Comparison of ENCODE assay signal across 16 cellular contexts in genomic region chr4:147599206-147599605, GRCh38.
"Had no signal": no experiment of that assay in that cellular context is flagged by ENCODE, and none has a peak within 500 bp of the region (broad histone marks: within the 10 kb centered on the region; RNA-seq: fewer than 3 reads in every experiment).

No MANE protein-coding gene starts in this region.

- H3K9me3 ChIP-seq: colonic mucosa, esophagus squamous epithelium had no signal

- DNase-seq: colonic mucosa; dermis blood vessel endothelial cell; esophagus squamous epithelium; foreskin keratinocyte; left colon; left ventricle myocardium superior; naive thymus-derived CD4-positive, alpha-beta T cell; nephron progenitor cell; posterior cingulate gyrus; stimulated activated CD4-positive, alpha-beta T cell treated with anti-CD3 and anti-CD28 coated beads, Interleukin-2, amount 100 ng/mL, for 24 hours; stimulated activated CD4-positive, alpha-beta T cell treated with anti-CD3 and anti-CD28 coated beads, Interleukin-4, amount 100 ng/mL, for 4 hours; stimulated activated naive B cell treated with anti-CD40 and anti-IgM and Interleukin-4, amounts not matched to agents 10 μg/mL and 1 μg/mL and 100 μg/mL, for 72 hours; stimulated activated naive CD8-positive, alpha-beta T cell treated with anti-CD3 and anti-CD28 coated beads, Interleukin-15, amount 100 ng/mL, for 72 hours had no signal

- H3K27ac ChIP-seq: colonic mucosa, esophagus squamous epithelium, foreskin keratinocyte, skin epidermis had no signal

- ATAC-seq: foreskin keratinocyte; left colon; left ventricle myocardium superior; naive thymus-derived CD4-positive, alpha-beta T cell; sciatic nerve; stimulated activated naive B cell treated with anti-CD40 and anti-IgM and Interleukin-4, amounts not matched to agents 10 μg/mL and 1 μg/mL and 100 μg/mL, for 72 hours; stimulated activated naive CD8-positive, alpha-beta T cell treated with anti-CD3 and anti-CD28 coated beads, Interleukin-15, amount 100 ng/mL, for 72 hours had no signal

- H3K4me3 ChIP-seq: colonic mucosa, esophagus squamous epithelium, lung, skin epidermis had no signal

- H3K36me3 ChIP-seq: colonic mucosa, esophagus squamous epithelium had no signal

- H3K27me3 ChIP-seq: colonic mucosa, esophagus squamous epithelium, foreskin keratinocyte had no signal

- H3K4me1 ChIP-seq: colonic mucosa, esophagus squamous epithelium had no signal
